In the genomic region with DNA sequence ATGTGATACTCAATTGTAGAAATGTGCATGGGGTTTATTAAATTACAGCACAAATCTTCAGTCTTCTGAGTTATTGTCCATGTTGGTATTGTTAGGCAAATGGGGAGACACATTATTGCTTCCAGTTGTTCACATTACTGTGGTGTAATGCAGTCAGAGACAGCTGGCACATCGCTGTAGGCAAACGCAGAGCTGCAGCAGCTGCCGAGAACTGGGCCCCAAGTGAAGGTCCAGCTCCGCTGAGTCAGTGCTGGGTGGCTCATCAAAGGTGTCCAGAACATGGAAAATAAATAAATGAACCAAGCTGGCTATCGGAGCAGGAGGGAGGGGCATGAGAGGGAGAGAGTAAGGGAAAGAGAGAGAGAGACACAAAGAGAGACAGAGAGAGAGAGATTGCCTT, we compare ENCODE assay signal across 30 cellular contexts.
DNase-seq lines count a peak whose midpoint lies in the region; ATAC-seq, FAIRE-seq and TF ChIP-seq lines count a peak whose summit lies in the region.
"Had no signal": no experiment of that assay in that cellular context is flagged by ENCODE, and none has a peak within 500 bp of the region (broad histone marks: within the 10 kb centered on the region; RNA-seq: fewer than 3 reads in every experiment).

No MANE protein-coding gene starts in this region.

- H2AFZ ChIP-seq in hepatocyte: no peak overlapping the region

- no peaks in the 10 kb centered on the region for H3K27me3 ChIP-seq in hepatocyte
- H3K27me3 ChIP-seq in naive thymus-derived CD4-positive, alpha-beta T cell (ENCODE audit: control insufficient read depth in 2 of 2, insufficient read depth in 2 of 2, low read length in 2 of 2): no peaks in the 10 kb centered on the region
- H3K27me3 ChIP-seq: BLaER1 treated with 17β-estradiol and CSF1 and Interleukin-3, amounts not matched to agents 10 nM and 100 nM had no signal

- CTCF ChIA-PET in naive thymus-derived CD4-positive, alpha-beta T cell (lab: Charles Lee): no interaction called here

- H3K4me3 Mint-ChIP-seq in naive thymus-derived CD4-positive, alpha-beta T cell: no peak overlapping the region
- H3K4me3 Mint-ChIP-seq: CD4-positive, alpha-beta T cell; IgD-negative memory B cell; T-helper 1 cell treated with Interleukin-12 subunit alpha and Interleukin-12 subunit beta and Interleukin-4 antibody, amounts not matched to agents 30 μg/mL and 1 μg/mL, for 36 hours had no signal

- DNase-seq in COLO668 (lab: John Stamatoyannopoulos, UW; ENCODE audit: unreplicated experiment): peak; percentile 55
- peak; percentile 16 for DNase-seq in Daoy (ENCODE audit: low read depth)
- peak; percentile 28 for DNase-seq in LHCN-M2 (ENCODE audit: low read depth)
- DNase-seq in hepatocyte (ENCODE audit: low spot score): peak; percentile 8
- DNase-seq in naive thymus-derived CD4-positive, alpha-beta T cell: no peak
- no peak for DNase-seq in Kasumi-1 (lab: John Stamatoyannopoulos, UW)
- no peak for DNase-seq in D721Med (ENCODE audit: insufficient read length, low spot score)
- DNase-seq: AML-193; CD4-positive, alpha-beta T cell; COR-L47; DMS 273 treated with DMSO at 0.1 percent for 48 hours; DND-41; MV-4-11; NCI-H1105 treated with DMSO at 0.1 percent for 48 hours; NCI-H146; NCI-H2029; NCI-H446; NCI-H524 treated with DMSO at 0.1 percent for 48 hours; NCI-H774; SIG-M5; SK-N-SH; SW 1271 had no signal

- no peaks in the 10 kb centered on the region for H3K36me3 Mint-ChIP-seq in naive thymus-derived CD4-positive, alpha-beta T cell
- H3K36me3 Mint-ChIP-seq: IgD-negative memory B cell had no signal

- H3K79me2 ChIP-seq in hepatocyte: no peaks in the 10 kb centered on the region

- H3K27ac Mint-ChIP-seq in naive thymus-derived CD4-positive, alpha-beta T cell: no peak overlapping the region
- H3K27ac Mint-ChIP-seq: CD4-positive, alpha-beta T cell; IgD-negative memory B cell; T-helper 1 cell treated with Interleukin-12 subunit alpha and Interleukin-12 subunit beta and Interleukin-4 antibody, amounts not matched to agents 30 μg/mL and 1 μg/mL, for 36 hours had no signal

- H3K4me3 ChIP-seq in hepatocyte: no peak overlapping the region
- no peak overlapping the region for H3K4me3 ChIP-seq in naive thymus-derived CD4-positive, alpha-beta T cell (ENCODE audit: low read length)
- H3K4me3 ChIP-seq: A549; BLaER1 treated with 17β-estradiol and CSF1 and Interleukin-3, amounts not matched to agents 10 nM and 100 nM had no signal

- H3K4me1 ChIP-seq in hepatocyte (ENCODE audit: insufficient read depth): no peaks in the 10 kb centered on the region
- H3K4me1 ChIP-seq in naive thymus-derived CD4-positive, alpha-beta T cell (ENCODE audit: control insufficient read depth in 2 of 2, insufficient read depth in 2 of 2, low read length in 2 of 2): no peaks in the 10 kb centered on the region
- H3K4me1 ChIP-seq: A549; BLaER1 treated with 17β-estradiol and CSF1 and Interleukin-3, amounts not matched to agents 10 nM and 100 nM had no signal

- H3K4me2 ChIP-seq in hepatocyte: no peak overlapping the region
- H3K4me2 ChIP-seq: A549; BLaER1 treated with 17β-estradiol and CSF1 and Interleukin-3, amounts not matched to agents 10 nM and 100 nM; KMS-11; SK-N-SH had no signal

- H3K9me2 ChIP-seq in hepatocyte (replicated peaks; ENCODE audit: insufficient read depth): no peaks in the 10 kb centered on the region
- H3K9me2 ChIP-seq: SK-N-SH had no signal

- intact Hi-C loops in naive thymus-derived CD4-positive, alpha-beta T cell (cut with micrococcal nuclease): no loop called here

- FAIRE-seq in D721Med (lab: Jason Lieb, UNC): no peak
- FAIRE-seq: A549, GM18507 had no signal

- peaks cover 2 to 22% (median 19%) of the 10 kb centered on the region in 5 donors for H3K27me3 Mint-ChIP-seq in naive thymus-derived CD4-positive, alpha-beta T cell

- POLR2A ChIA-PET in naive thymus-derived CD4-positive, alpha-beta T cell (lab: Charles Lee): no interaction called here

- no peaks in the 10 kb centered on the region for H3K36me3 ChIP-seq in hepatocyte (replicated peaks; ENCODE audit: insufficient read depth, low read depth)
- H3K36me3 ChIP-seq in naive thymus-derived CD4-positive, alpha-beta T cell (ENCODE audit: control insufficient read depth in 2 of 3, insufficient read depth in 3 of 3, low read length in 3 of 3): no peaks in the 10 kb centered on the region
- H3K36me3 ChIP-seq: BLaER1 treated with 17β-estradiol and CSF1 and Interleukin-3, amounts not matched to agents 10 nM and 100 nM had no signal

- WGBS in hepatocyte (ENCODE audit: low lambda C conversion rate, missing lambda C conversion rate): 55% methylated on average over 5 of the region's 5 CpGs

- no peak overlapping the region for H3K27ac ChIP-seq in hepatocyte
- H3K27ac ChIP-seq in naive thymus-derived CD4-positive, alpha-beta T cell (ENCODE audit: low read depth, low read length): no peak overlapping the region
- H3K27ac ChIP-seq: A549; BLaER1 treated with 17β-estradiol and CSF1 and Interleukin-3, amounts not matched to agents 10 nM and 100 nM; KMS-11; RWPE1 had no signal

- ATAC-seq in naive thymus-derived CD4-positive, alpha-beta T cell: no peak
- ATAC-seq: A549, HCT116 had no signal

- no peaks in the 10 kb centered on the region for H4K20me1 ChIP-seq in hepatocyte (ENCODE audit: insufficient read depth, poor library complexity, severe bottlenecking)
- H4K20me1 ChIP-seq: BLaER1 treated with 17β-estradiol and CSF1 and Interleukin-3, amounts not matched to agents 10 nM and 100 nM had no signal

- peaks cover 0 to 3% (median 0%) of the 10 kb centered on the region in 11 donors for H3K9me3 Mint-ChIP-seq in naive thymus-derived CD4-positive, alpha-beta T cell
- H3K9me3 Mint-ChIP-seq: CD4-positive, alpha-beta T cell; IgD-negative memory B cell; T-helper 1 cell treated with Interleukin-12 subunit alpha and Interleukin-12 subunit beta and Interleukin-4 antibody, amounts not matched to agents 30 μg/mL and 1 μg/mL, for 36 hours had no signal

- H3K4me1 Mint-ChIP-seq in naive thymus-derived CD4-positive, alpha-beta T cell: no peaks in the 10 kb centered on the region
- H3K4me1 Mint-ChIP-seq: IgD-negative memory B cell had no signal

- H3K9me3 ChIP-seq in hepatocyte (ENCODE audit: low read depth): no peaks in the 10 kb centered on the region
- H3K9me3 ChIP-seq in naive thymus-derived CD4-positive, alpha-beta T cell (ENCODE audit: control insufficient read depth in 2 of 3, low read length in 3 of 3): no peaks in the 10 kb centered on the region
- H3K9me3 ChIP-seq: A549; BLaER1 treated with 17β-estradiol and CSF1 and Interleukin-3, amounts not matched to agents 10 nM and 100 nM; SK-N-SH had no signal

- TF ChIP-seq CTCF in hepatocyte (IDR thresholded peaks at IDR 0.05; ENCODE audit: poor library complexity): no peak
- no peak for TF ChIP-seq CTCF in D721Med (IDR thresholded peaks at IDR 0.05; ENCODE audit: insufficient read depth, missing control alignments)

Comparison
In these comparisons a context has a peak if more than half of its experiments do, and no peak if none do; other contexts are left out.
1. DNase-seq: peak in COLO668 (single experiment), Daoy (single experiment), LHCN-M2 (single experiment) and hepatocyte (single experiment); none in naive thymus-derived CD4-positive, alpha-beta T cell (0 of 9), Kasumi-1 (0 of 2) and D721Med (single experiment).